In the genomic region with DNA sequence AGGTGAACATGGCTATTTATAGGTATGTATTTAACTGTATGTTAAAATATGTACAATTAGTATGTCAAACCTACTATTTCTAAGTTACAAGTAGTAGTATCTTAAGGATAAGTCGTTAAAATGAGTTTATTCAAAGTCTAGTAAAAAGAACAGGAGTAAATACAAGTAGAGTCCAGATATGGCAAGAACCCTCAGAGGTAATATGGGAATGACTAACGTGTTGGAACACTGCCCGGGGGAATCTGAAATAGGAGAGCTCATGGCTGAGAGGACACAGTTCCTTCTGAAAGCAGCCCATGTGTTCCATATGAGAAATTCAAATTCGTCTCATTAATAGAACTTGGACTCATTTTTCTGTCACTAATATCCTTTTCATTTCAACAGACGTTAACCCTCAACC, we compare ENCODE assay signal across 12 cellular contexts.
DNase-seq lines count a peak whose midpoint lies in the region; ATAC-seq, FAIRE-seq and TF ChIP-seq lines count a peak whose summit lies in the region.
"Had no signal": no experiment of that assay in that cellular context is flagged by ENCODE, and none has a peak within 500 bp of the region (broad histone marks: within the 10 kb centered on the region; RNA-seq: fewer than 3 reads in every experiment).

No MANE protein-coding gene starts in this region.

- peaks cover 35% of the 10 kb centered on the region for H3K4me1 Mint-ChIP-seq in astrocyte (ENCODE audit: low read depth, unreplicated experiment)
- H3K4me1 Mint-ChIP-seq: B cell had no signal

- H3K79me2 ChIP-seq in astrocyte (ENCODE audit: insufficient read depth, low read length) = no peaks in the 10 kb centered on the region

- H4K20me1 ChIP-seq in astrocyte (ENCODE audit: insufficient read depth, low read length) = no peaks in the 10 kb centered on the region

- no peak overlapping the region for H3K9ac ChIP-seq in astrocyte (ENCODE audit: low read length)
- H3K9ac ChIP-seq: KMS-11 had no signal

- no peaks in the 10 kb centered on the region for H3K4me1 ChIP-seq in astrocyte (ENCODE audit: insufficient read depth, low read length)

- peak overlapping the region; percentile 19 for H3K27ac Mint-ChIP-seq in astrocyte (ENCODE audit: unreplicated experiment)
- H3K27ac Mint-ChIP-seq: B cell, WTC11 had no signal

- H3K27me3 ChIP-seq in astrocyte (ENCODE audit: insufficient read depth, low read length) (no peaks in the 10 kb centered on the region), WERI-Rb-1 (ENCODE audit: insufficient read depth, low read depth, severe bottlenecking) (no peaks in the 10 kb centered on the region)

- H3K27me3 Mint-ChIP-seq in astrocyte (ENCODE audit: low read depth, unreplicated experiment) = no peaks in the 10 kb centered on the region
- H3K27me3 Mint-ChIP-seq: B cell had no signal

- no peak for ATAC-seq in GM18520 (IDR thresholded peaks at IDR 0.05; ENCODE audit: unreplicated experiment)

- no peak overlapping the region for H3K4me3 Mint-ChIP-seq in astrocyte (ENCODE audit: unreplicated experiment)
- H3K4me3 Mint-ChIP-seq: B cell, WTC11 had no signal

- H3K4me2 ChIP-seq in astrocyte (ENCODE audit: low read length) = peak overlapping the region; percentile 31
- H3K4me2 ChIP-seq: KMS-11 had no signal

- no peak overlapping the region for H2AFZ ChIP-seq in astrocyte (ENCODE audit: low read depth, low read length)

- TF ChIP-seq CTCF in astrocyte (IDR thresholded peaks at IDR 0.05; ENCODE audit: insufficient read depth, low read depth, low read length) (no peak), WERI-Rb-1 (IDR thresholded peaks at IDR 0.05; ENCODE audit: low read depth, low read length) (no peak)

- H3K9me3 ChIP-seq in astrocyte (ENCODE audit: insufficient read depth, low read depth, low read length) (peaks cover 4% of the 10 kb centered on the region), WERI-Rb-1 (ENCODE audit: severe bottlenecking) (no peaks in the 10 kb centered on the region)

- peaks cover 8% of the 10 kb centered on the region for H3K9me3 Mint-ChIP-seq in astrocyte (ENCODE audit: unreplicated experiment)

- peaks cover 18% of the 10 kb centered on the region for H3K36me3 Mint-ChIP-seq in astrocyte (ENCODE audit: low read depth, unreplicated experiment)

- DNase-seq in ACHN = peak; percentile 67
- DNase-seq in NCI-H146 (lab: John Stamatoyannopoulos, UW) = peak; percentile 90
- DNase-seq in astrocyte (ENCODE audit: low read depth) = peak; percentile 84
- DNase-seq in kidney tubule cell (ENCODE audit: low spot score) = peak; percentile 88
- DNase-seq in ecto neural progenitor cell (ENCODE audit: low spot score) = no peak
- DNase-seq in KG1 (lab: John Stamatoyannopoulos, UW) = no peak
- DNase-seq in WERI-Rb-1 = no peak
- DNase-seq: cortex of kidney had no signal

- H3K27ac ChIP-seq in astrocyte (ENCODE audit: low read depth, low read length) (no peak overlapping the region), WERI-Rb-1 (no peak overlapping the region)
- H3K27ac ChIP-seq: KMS-11 had no signal

- H3K4me3 ChIP-seq in astrocyte (ENCODE audit: insufficient read depth, low read depth, low read length) (no peak overlapping the region), WERI-Rb-1 (ENCODE audit: low read depth, low read length) (no peak overlapping the region)

- in situ Hi-C loops in ACHN (cut with HindIII; ENCODE audit: low pct_ligation_motif_present, low pct_unique_long_range_greater_than_20kb, low sequenced_read_pairs) = no loop called here

- H3K36me3 ChIP-seq in astrocyte (ENCODE audit: insufficient read depth, low read length) (no peaks in the 10 kb centered on the region), WERI-Rb-1 (no peaks in the 10 kb centered on the region)

- FAIRE-seq in astrocyte (lab: Jason Lieb, UNC) = no peak

Comparison
In these comparisons a context has a peak if more than half of its experiments do, and no peak if none do; other contexts are left out.
1. DNase-seq: peak in ACHN (single experiment), NCI-H146 (single experiment), astrocyte (single experiment) and kidney tubule cell (single experiment); none in ecto neural progenitor cell (single experiment), KG1 (single experiment) and WERI-Rb-1 (single experiment).